ENCODE assay signal across 12 cellular contexts in genomic region chr7:70776627-70777101, GRCh38.
DNase-seq lines count a peak whose midpoint lies in the region; ATAC-seq and TF ChIP-seq lines count a peak whose summit lies in the region.
"Had no signal": no experiment of that assay in that cellular context is flagged by ENCODE, and none has a peak within 500 bp of the region (broad histone marks: within the 10 kb centered on the region; RNA-seq: fewer than 3 reads in every experiment).

No MANE protein-coding gene starts in this region.

- no peak overlapping the region for H3K27ac ChIP-seq in brain microvascular endothelial cell
- H3K27ac ChIP-seq: colonic mucosa had no signal

- H3K27me3 Mint-ChIP-seq in activated CD4-positive, alpha-beta memory T cell treated with anti-CD3 and anti-CD28 coated beads for 36 hours: no peaks in the 10 kb centered on the region
- H3K27me3 Mint-ChIP-seq in WTC11 (ENCODE audit: low read depth): no peaks in the 10 kb centered on the region

- TF ChIP-seq CTCF in GM10248 (IDR thresholded peaks at IDR 0.05; ENCODE audit: control extremely low read depth, extremely low read depth, low read depth, missing control alignments) (no peak), WTC11 (IDR thresholded peaks at IDR 0.05) (no peak), brain microvascular endothelial cell (IDR thresholded peaks at IDR 0.05; ENCODE audit: low read depth, low read length, missing control alignments) (no peak)

- intact Hi-C loops in activated CD4-positive, alpha-beta memory T cell treated with anti-CD3 and anti-CD28 coated beads for 36 hours (cut with micrococcal nuclease): loop anchor here (1.0 to 5.0 kb wide), 3 partner anchors 11 to 128 kb away; no protein-coding TSS in a partner anchor
- intact Hi-C loops in head of caudate nucleus (cut with DNase I): no loop called here

- peak overlapping the region; percentile 80 for H3K27ac Mint-ChIP-seq in activated CD4-positive, alpha-beta memory T cell treated with anti-CD3 and anti-CD28 coated beads for 36 hours
- no peak overlapping the region for H3K27ac Mint-ChIP-seq in WTC11

- POLR2A ChIA-PET in activated CD4-positive, alpha-beta memory T cell treated with anti-CD3 and anti-CD28 coated beads for 36 hours (lab: Charles Lee): interaction anchor here (0.7 to 2.2 kb wide), 2 partner anchors 8 to 11 kb away, joined by 3 to 17 read pairs; no protein-coding TSS in a partner anchor
- POLR2A ChIA-PET in GM10248 (lab: Yijun Ruan, JAX) (no interaction called here), WTC11 (lab: Charles Lee) (no interaction called here)

- peaks cover 48% of the 10 kb centered on the region for H3K4me1 Mint-ChIP-seq in activated CD4-positive, alpha-beta memory T cell treated with anti-CD3 and anti-CD28 coated beads for 36 hours (ENCODE audit: low read depth)
- H3K4me1 Mint-ChIP-seq in WTC11: peaks cover 42% of the 10 kb centered on the region

- H3K36me3 Mint-ChIP-seq in activated CD4-positive, alpha-beta memory T cell treated with anti-CD3 and anti-CD28 coated beads for 36 hours: peaks cover 4% of the 10 kb centered on the region
- peaks cover 45% of the 10 kb centered on the region for H3K36me3 Mint-ChIP-seq in WTC11

- H3K4me3 Mint-ChIP-seq in activated CD4-positive, alpha-beta memory T cell treated with anti-CD3 and anti-CD28 coated beads for 36 hours: no peak overlapping the region
- H3K4me3 Mint-ChIP-seq in WTC11: no peak overlapping the region

- in situ Hi-C loops in brain microvascular endothelial cell (cut with HindIII; ENCODE audit: low pct_ligation_motif_present, low sequenced_read_pairs): no loop called here

- no peaks in the 10 kb centered on the region for H3K9me3 Mint-ChIP-seq in activated CD4-positive, alpha-beta memory T cell treated with anti-CD3 and anti-CD28 coated beads for 36 hours
- no peaks in the 10 kb centered on the region for H3K9me3 Mint-ChIP-seq in WTC11

- CTCF ChIA-PET in activated CD4-positive, alpha-beta memory T cell treated with anti-CD3 and anti-CD28 coated beads for 36 hours (lab: Charles Lee): interaction anchor here (0.6 to 2.4 kb wide), 5 partner anchors 11 to 79 kb away, joined by 3 to 12 read pairs (median 5); no protein-coding TSS in a partner anchor
- CTCF ChIA-PET in GM10248 (lab: Yijun Ruan, JAX) (interaction anchor here (0.9 to 5.3 kb wide), 13 partner anchors 9 to 127 kb away, joined by 3 to 30 read pairs (median 4); no protein-coding TSS in a partner anchor), WTC11 (lab: Charles Lee) (interaction anchor here (1.1 to 1.5 kb wide), 5 partner anchors 8 to 74 kb away, joined by 3 to 9 read pairs (median 4); no protein-coding TSS in a partner anchor)

- no peak overlapping the region for H3K4me3 ChIP-seq in brain microvascular endothelial cell (ENCODE audit: low read depth, low read length)
- H3K4me3 ChIP-seq: colonic mucosa, skin epidermis had no signal

- DNase-seq in AG08396 (ENCODE audit: low spot score) (peak; percentile 33), head of caudate nucleus (peak; percentile 48 to 93 (median 79)), GM10248 (ENCODE audit: extremely low spot score) (no peak), WTC11 (ENCODE audit: low spot score) (no peak), NK-92 (lab: John Stamatoyannopoulos, UW; ENCODE audit: unreplicated experiment) (no peak), brain microvascular endothelial cell (no peak)
- DNase-seq in activated CD4-positive, alpha-beta memory T cell treated with anti-CD3 and anti-CD28 coated beads for 36 hours: peak; percentile 63
- DNase-seq: colonic mucosa, COR-L47, NCI-H226 had no signal

- H3K36me3 ChIP-seq in brain microvascular endothelial cell (replicated peaks): no peaks in the 10 kb centered on the region
- H3K36me3 ChIP-seq: colonic mucosa had no signal

- H3K27me3 ChIP-seq in brain microvascular endothelial cell (replicated peaks): no peaks in the 10 kb centered on the region
- H3K27me3 ChIP-seq: colonic mucosa had no signal

- ATAC-seq in GM19397 (IDR thresholded peaks at IDR 0.05; ENCODE audit: unreplicated experiment) (peak; percentile 52), WTC11 (no peak)

TF ChIP-seq in WTC11, 78 proteins besides CTCF, POLR2A, EP300 and RAD21:
- TF ChIP-seq ZNF232 (CRISPR knock-in tag; IDR thresholded peaks at IDR 0.05): no peak
- no peak for TF ChIP-seq FOXJ3 (CRISPR knock-in tag; IDR thresholded peaks at IDR 0.05; ENCODE audit: borderline replicate concordance)
- TF ChIP-seq ZNF671 (CRISPR knock-in tag; IDR thresholded peaks at IDR 0.05): no peak
- no peak for TF ChIP-seq ERG (CRISPR knock-in tag; IDR thresholded peaks at IDR 0.05)
- no peak for TF ChIP-seq NFATC4 (CRISPR knock-in tag; IDR thresholded peaks at IDR 0.05)
- no peak for TF ChIP-seq MXD4 (CRISPR knock-in tag; IDR thresholded peaks at IDR 0.05; ENCODE audit: borderline replicate concordance)
- no peak for TF ChIP-seq CREB1 (CRISPR knock-in tag; IDR thresholded peaks at IDR 0.05)
- TF ChIP-seq ATF1 (CRISPR knock-in tag; IDR thresholded peaks at IDR 0.05): no peak
- TF ChIP-seq ZNF512 (CRISPR knock-in tag; IDR thresholded peaks at IDR 0.05; ENCODE audit: borderline replicate concordance): no peak
- TF ChIP-seq ZSCAN18 (CRISPR knock-in tag; IDR thresholded peaks at IDR 0.05): no peak

Comparison
In these comparisons a context has a peak if more than half of its experiments do, and no peak if none do; other contexts are left out.
1. DNase-seq: peak in AG08396 (single experiment), activated CD4-positive, alpha-beta memory T cell treated with anti-CD3 and anti-CD28 coated beads for 36 hours (single experiment) and head of caudate nucleus (42 of 42); none in GM10248 (single experiment), WTC11 (single experiment), NK-92 (single experiment) and brain microvascular endothelial cell (single experiment).